10 cellular contexts compared by ENCODE assay signal in the genomic region with DNA sequence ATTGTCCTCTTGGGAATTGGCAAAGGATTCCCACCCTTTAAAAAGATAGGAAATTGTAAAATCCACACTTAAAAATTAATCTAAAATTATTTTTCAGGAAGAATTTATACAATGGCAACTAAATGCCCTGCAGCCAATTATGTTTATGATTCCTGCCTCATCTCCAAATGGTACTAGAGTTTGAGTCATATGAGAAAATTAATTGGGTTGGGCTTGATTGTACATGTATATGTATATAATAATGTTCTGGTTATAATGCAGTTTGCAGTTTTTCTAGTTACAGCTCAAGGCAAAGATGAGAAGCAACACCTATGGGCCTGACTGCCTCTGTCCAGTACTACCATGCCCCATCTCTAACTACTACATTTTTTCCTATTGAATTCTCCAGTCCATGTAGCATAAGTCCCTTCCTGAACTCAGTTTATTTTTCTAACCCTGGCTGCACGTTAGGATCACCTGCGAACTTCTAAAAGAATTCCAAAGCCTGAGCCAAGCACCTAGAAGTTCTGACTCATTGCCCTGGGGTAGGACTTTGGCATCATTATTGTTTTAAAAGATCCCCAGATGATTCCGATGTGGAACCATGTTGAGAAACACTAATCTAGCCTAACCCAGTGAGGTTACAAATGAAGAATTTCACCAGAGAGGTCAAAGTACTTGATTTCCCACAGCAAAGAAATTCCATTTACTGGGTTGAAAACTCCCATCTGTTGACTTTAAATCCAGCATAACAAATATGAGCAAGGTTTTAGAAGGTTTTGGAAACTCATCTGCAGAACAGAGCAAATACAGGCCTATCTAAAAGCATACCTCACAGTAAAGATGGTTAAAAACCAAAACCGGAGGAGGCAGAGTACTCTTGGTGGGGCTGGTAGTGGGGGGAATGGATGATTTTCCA. TPM values are rescaled to one million over a fixed set of nuclear protein-coding genes. Genes with fewer than 3 reads are reported as not detected.
DNase-seq lines count a peak whose midpoint lies in the region; ATAC-seq and TF ChIP-seq lines count a peak whose summit lies in the region.
"Had no signal": no experiment of that assay in that cellular context is flagged by ENCODE, and none has a peak within 500 bp of the region (broad histone marks: within the 10 kb centered on the region; RNA-seq: fewer than 3 reads in every experiment).

No MANE protein-coding gene starts in this region.

- no peak for DNase-seq in activated CD4-positive, alpha-beta T cell treated with anti-CD3 and anti-CD28 coated beads for 36 hours
- no peak for DNase-seq in activated CD4-positive, alpha-beta T cell treated with anti-CD3 and anti-CD28 coated beads, Interleukin-2, amount 50 U/mL, for 1 hour
- DNase-seq in body of pancreas (no peak), suprapubic skin (ENCODE audit: low spot score in 2 of 2) (no peak), amniotic stem cell (lab: John Stamatoyannopoulos, UW) (no peak), KBM-7 (no peak)
- DNase-seq: NCI-H345 had no signal

- H3K27me3 ChIP-seq in body of pancreas (no peaks in the 10 kb centered on the region), layer of hippocampus (ENCODE audit: control insufficient read depth, insufficient read depth, low read length) (no peaks in the 10 kb centered on the region), suprapubic skin (no peaks in the 10 kb centered on the region)
- H3K27me3 ChIP-seq: neural progenitor cell had no signal

- ATAC-seq in activated CD4-positive, alpha-beta T cell treated with anti-CD3 and anti-CD28 coated beads for 36 hours, result no peak
- ATAC-seq in body of pancreas (peak; percentile 36), GM18867 (IDR thresholded peaks at IDR 0.05; ENCODE audit: unreplicated experiment) (no peak)

- 67 to 68% methylated on average over 4 of the region's 4 CpGs for WGBS in body of pancreas, 2 donors
- 62% methylated on average over 4 of the region's 4 CpGs for WGBS in suprapubic skin

- CTCF ChIA-PET in activated CD4-positive, alpha-beta T cell treated with anti-CD3 and anti-CD28 coated beads for 36 hours (lab: Charles Lee), result interaction anchor here (0.8 to 1.2 kb wide), 3 partner anchors 10 to 17 kb away, joined by 3 read pairs; no protein-coding TSS in a partner anchor

- peaks cover 49% of the 10 kb centered on the region for H3K4me1 ChIP-seq in body of pancreas
- H3K4me1 ChIP-seq in suprapubic skin, result peaks cover 74% of the 10 kb centered on the region

- H3K4me3 ChIP-seq in body of pancreas (no peak overlapping the region), suprapubic skin (no peak overlapping the region)
- H3K4me3 ChIP-seq: neural progenitor cell had no signal

- in situ Hi-C loops in KBM-7 (cut with MboI; ENCODE audit: low pct_unique_long_range_greater_than_20kb, low sequenced_read_pairs), result no loop called here

- H3K27ac ChIP-seq in body of pancreas (peak overlapping the region in 2 of 4 donors; percentile 17 to 53), layer of hippocampus (ENCODE audit: low read depth, low read length) (peak overlapping the region; percentile 43), suprapubic skin (peak overlapping the region; percentile 59)
- H3K27ac ChIP-seq: neural progenitor cell had no signal

- TF ChIP-seq POLR2A in body of pancreas (IDR thresholded peaks at IDR 0.05) (no peak), suprapubic skin (IDR thresholded peaks at IDR 0.05) (no peak)

- no peak for TF ChIP-seq CTCF in body of pancreas (IDR thresholded peaks at IDR 0.05)
- TF ChIP-seq CTCF in suprapubic skin (IDR thresholded peaks at IDR 0.05), result no peak

- peak overlapping the region; percentile 23 for H3K4me3 Mint-ChIP-seq in activated CD4-positive, alpha-beta T cell treated with anti-CD3 and anti-CD28 coated beads for 36 hours
- H3K4me3 Mint-ChIP-seq: neural progenitor cell had no signal

- no peaks in the 10 kb centered on the region for H3K27me3 Mint-ChIP-seq in activated CD4-positive, alpha-beta T cell treated with anti-CD3 and anti-CD28 coated beads for 36 hours

- POLR2A ChIA-PET in activated CD4-positive, alpha-beta T cell treated with anti-CD3 and anti-CD28 coated beads for 36 hours (lab: Charles Lee), result interaction anchor here (0.7 kb wide), 1 partner anchor 29 kb away, joined by 3 read pairs; no protein-coding TSS in a partner anchor

- H3K9me3 ChIP-seq in body of pancreas (no peaks in the 10 kb centered on the region), suprapubic skin (no peaks in the 10 kb centered on the region)

- H3K9me3 Mint-ChIP-seq in activated CD4-positive, alpha-beta T cell treated with anti-CD3 and anti-CD28 coated beads for 36 hours (ENCODE audit: low read depth), result no peaks in the 10 kb centered on the region

- H3K27ac Mint-ChIP-seq in activated CD4-positive, alpha-beta T cell treated with anti-CD3 and anti-CD28 coated beads for 36 hours, result peak overlapping the region; percentile 90
- H3K27ac Mint-ChIP-seq: neural progenitor cell had no signal

- H3K36me3 ChIP-seq in body of pancreas (replicated peaks in 1 of 2; ENCODE audit: insufficient read depth in 1 of 2, low read depth in 2 of 2) (no peaks in the 10 kb centered on the region), suprapubic skin (peaks cover 5% of the 10 kb centered on the region)
- H3K36me3 ChIP-seq: neural progenitor cell had no signal

- peaks cover 96% of the 10 kb centered on the region for H3K4me1 Mint-ChIP-seq in activated CD4-positive, alpha-beta T cell treated with anti-CD3 and anti-CD28 coated beads for 36 hours

- H3K36me3 Mint-ChIP-seq in activated CD4-positive, alpha-beta T cell treated with anti-CD3 and anti-CD28 coated beads for 36 hours (ENCODE audit: low read depth), result peaks cover 67% of the 10 kb centered on the region

- intact Hi-C loops in activated CD4-positive, alpha-beta T cell treated with anti-CD3 and anti-CD28 coated beads for 36 hours (cut with DNase I, micrococcal nuclease), result loop anchor here in 1 of 2 experiments (10.0 kb wide), 1 partner anchor 909 kb away; the partner anchor contains the start of gene STT3B
- intact Hi-C loops in body of pancreas (cut with DNase I), result loop anchor here (10.0 kb wide), 1 partner anchor 101 kb away; no protein-coding TSS in a partner anchor

- TF ChIP-seq EP300 in suprapubic skin (IDR thresholded peaks at IDR 0.05), result no peak

RNA-seq across cellular contexts. Expression of gene TGFBR2, which starts 19.4 kb away (rescaled TPM):
- 10 to 100 TPM; 45.5 to 46.6 TPM for total RNA-seq in activated CD4-positive, alpha-beta T cell treated with anti-CD3 and anti-CD28 coated beads for 36 hours
- 100 to 1,000 TPM in 1 of 2 donors, 10 to 100 TPM in 1; 91.8 to 143 TPM for total RNA-seq in body of pancreas
- total RNA-seq in suprapubic skin, result 10 to 100 TPM; 63.7 to 84.3 (median 83.3) TPM
